In the genomic region with DNA sequence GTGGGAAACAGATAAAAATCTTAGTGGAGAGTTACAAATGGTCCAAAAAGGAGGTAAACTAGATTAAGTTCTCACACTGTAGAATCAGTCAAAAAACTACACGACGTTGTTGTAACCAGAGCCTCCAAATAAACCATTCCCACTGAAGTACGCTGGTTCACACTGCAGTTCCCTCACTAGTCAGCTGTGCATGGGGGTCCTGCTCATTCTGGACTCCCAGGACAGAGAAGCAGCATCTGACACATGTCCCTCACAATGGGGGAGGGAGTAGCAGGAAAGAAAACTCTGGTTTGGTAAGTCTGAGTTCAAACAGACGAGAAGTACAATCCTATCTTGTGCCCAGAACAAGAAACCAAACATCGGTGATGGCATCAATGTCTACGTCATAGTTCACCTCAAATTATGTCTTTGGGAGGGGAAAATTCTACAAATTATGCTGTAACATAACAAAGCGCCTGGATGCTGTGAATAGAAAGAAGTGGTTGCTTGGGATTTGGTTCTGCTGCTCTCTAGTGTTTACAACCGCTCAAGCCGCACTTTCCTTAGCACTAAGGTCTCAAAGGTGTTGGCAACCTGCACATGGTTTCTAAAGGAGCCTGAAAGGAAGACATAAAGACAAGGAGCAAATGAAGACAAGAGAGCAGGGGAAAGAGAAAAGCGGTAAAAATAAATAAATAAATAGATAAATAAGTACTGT, we compare ENCODE assay signal across 11 cellular contexts.
DNase-seq lines count a peak whose midpoint lies in the region; ATAC-seq and TF ChIP-seq lines count a peak whose summit lies in the region.
"Had no signal": no experiment of that assay in that cellular context is flagged by ENCODE, and none has a peak within 500 bp of the region (broad histone marks: within the 10 kb centered on the region; RNA-seq: fewer than 3 reads in every experiment).

No MANE protein-coding gene starts in this region.

- no peak overlapping the region for H3K9ac ChIP-seq in adipocyte (ENCODE audit: low read length)

- H3K36me3 ChIP-seq in adipocyte (ENCODE audit: control insufficient read depth, insufficient read depth, low read length, severe bottlenecking) (no peaks in the 10 kb centered on the region), gastroesophageal sphincter (no peaks in the 10 kb centered on the region)

- no peak overlapping the region for H3K4me3 ChIP-seq in adipocyte (ENCODE audit: low read length)
- H3K4me3 ChIP-seq in gastroesophageal sphincter, result no peak overlapping the region

- no peak for ATAC-seq in stimulated activated naive CD8-positive, alpha-beta T cell treated with anti-CD3 and anti-CD28 coated beads, Interleukin-15, amount 100 ng/mL, for 72 hours
- no peak for ATAC-seq in stimulated activated naive CD8-positive, alpha-beta T cell treated with anti-CD3 and anti-CD28 coated beads, Interleukin-15, Interleukin-2, amounts not matched to agents 100 U/mL and 50 U/mL, for 24 hours
- ATAC-seq in gastroesophageal sphincter, result no peak

- no peaks in the 10 kb centered on the region for H3K27me3 Mint-ChIP-seq in stimulated activated naive CD8-positive, alpha-beta T cell treated with anti-CD3 and anti-CD28 coated beads, Interleukin-15, amount 100 ng/mL, for 72 hours
- H3K27me3 Mint-ChIP-seq: activated B cell treated with CpG ODN at 0.5 μM for 24 hours; CD8-positive, alpha-beta memory T cell had no signal

- no peak for TF ChIP-seq CTCF in gastroesophageal sphincter (IDR thresholded peaks at IDR 0.05)

- in situ Hi-C loops in G401 (cut with HindIII; ENCODE audit: low sequenced_read_pairs), result no loop called here

- H3K9me3 Mint-ChIP-seq in stimulated activated naive CD8-positive, alpha-beta T cell treated with anti-CD3 and anti-CD28 coated beads, Interleukin-15, amount 100 ng/mL, for 72 hours, result no peaks in the 10 kb centered on the region
- H3K9me3 Mint-ChIP-seq: activated B cell treated with CpG ODN at 0.5 μM for 24 hours; activated T-helper 2 cell treated with anti-CD3 and anti-CD28 coated beads, Interferon-gamma antibody, Interleukin-2, Interleukin-4, amounts not matched to agents 10 μg/mL and 5 μg/mL and 100 μg/mL, durations not matched to agents 14 hours and 24 hours and 36 hours; CD8-positive, alpha-beta memory T cell had no signal

- 80 to 85% methylated on average over 7 to 10 of the region's 10 CpGs for WGBS in gastroesophageal sphincter (ENCODE audit: low coverage in 1 of 2), 2 donors

- TF ChIP-seq POLR2A in gastroesophageal sphincter (IDR thresholded peaks at IDR 0.05), result no peak

- peaks cover 32% of the 10 kb centered on the region for H3K4me1 Mint-ChIP-seq in stimulated activated naive CD8-positive, alpha-beta T cell treated with anti-CD3 and anti-CD28 coated beads, Interleukin-15, amount 100 ng/mL, for 72 hours
- H3K4me1 Mint-ChIP-seq: activated B cell treated with CpG ODN at 0.5 μM for 24 hours had no signal

- H3K9me3 ChIP-seq in adipocyte (ENCODE audit: control insufficient read depth, low read length) (no peaks in the 10 kb centered on the region), gastroesophageal sphincter (no peaks in the 10 kb centered on the region)

- H3K27ac Mint-ChIP-seq in stimulated activated naive CD8-positive, alpha-beta T cell treated with anti-CD3 and anti-CD28 coated beads, Interleukin-15, amount 100 ng/mL, for 72 hours, result peak overlapping the region; percentile 31 to 32
- H3K27ac Mint-ChIP-seq: activated B cell treated with CpG ODN at 0.5 μM for 24 hours; activated T-helper 2 cell treated with anti-CD3 and anti-CD28 coated beads, Interferon-gamma antibody, Interleukin-2, Interleukin-4, amounts not matched to agents 10 μg/mL and 5 μg/mL and 100 μg/mL, durations not matched to agents 14 hours and 24 hours and 36 hours had no signal

- H3K4me3 Mint-ChIP-seq in stimulated activated naive CD8-positive, alpha-beta T cell treated with anti-CD3 and anti-CD28 coated beads, Interleukin-15, amount 100 ng/mL, for 72 hours, result no peak overlapping the region
- H3K4me3 Mint-ChIP-seq: activated B cell treated with CpG ODN at 0.5 μM for 24 hours had no signal

- no peaks in the 10 kb centered on the region for H3K27me3 ChIP-seq in adipocyte (replicated peaks; ENCODE audit: control insufficient read depth, insufficient read depth, low read length)
- no peaks in the 10 kb centered on the region for H3K27me3 ChIP-seq in gastroesophageal sphincter

- TF ChIP-seq EP300 in gastroesophageal sphincter (IDR thresholded peaks at IDR 0.05), result no peak

- no peak overlapping the region for H3K27ac ChIP-seq in gastroesophageal sphincter

- no peak for DNase-seq in stimulated activated naive CD8-positive, alpha-beta T cell treated with anti-CD3 and anti-CD28 coated beads, Interleukin-15, amount 100 ng/mL, for 72 hours
- DNase-seq in stimulated activated naive CD8-positive, alpha-beta T cell treated with anti-CD3 and anti-CD28 coated beads, Interleukin-15, Interleukin-2, amounts not matched to agents 100 U/mL and 50 U/mL, for 24 hours, result no peak
- DNase-seq in adipocyte (ENCODE audit: low read depth), result peak; percentile 3
- peak; percentile 29 for DNase-seq in iPS-NIHi7 (ENCODE audit: extremely low spot score)
- no peak for DNase-seq in G401 (ENCODE audit: low spot score)
- no peak for DNase-seq in MV-4-11 (lab: John Stamatoyannopoulos, UW)
- no peak for DNase-seq in Kasumi-1 (lab: John Stamatoyannopoulos, UW)
- DNase-seq: activated B cell treated with CpG ODN at 0.5 μM for 24 hours had no signal

- H3K4me1 ChIP-seq in adipocyte (ENCODE audit: control insufficient read depth, insufficient read depth, low read length), result no peaks in the 10 kb centered on the region
- no peaks in the 10 kb centered on the region for H3K4me1 ChIP-seq in gastroesophageal sphincter

Comparison
In these comparisons a context has a peak if more than half of its experiments do, and no peak if none do; other contexts are left out.
1. DNase-seq: peak in adipocyte (single experiment) and iPS-NIHi7 (single experiment); none in stimulated activated naive CD8-positive, alpha-beta T cell treated with anti-CD3 and anti-CD28 coated beads, Interleukin-15, amount 100 ng/mL, for 72 hours (0 of 2), stimulated activated naive CD8-positive, alpha-beta T cell treated with anti-CD3 and anti-CD28 coated beads, Interleukin-15, Interleukin-2, amounts not matched to agents 100 U/mL and 50 U/mL, for 24 hours (single experiment), G401 (single experiment), MV-4-11 (single experiment) and Kasumi-1 (0 of 2).